Comparison of ENCODE assay signal across 24 cellular contexts in genomic region chr10:132944510-132944909, GRCh38. TPM values are rescaled to one million over a fixed set of nuclear protein-coding genes. Genes with fewer than 3 reads are reported as not detected.
"Had no signal": no experiment of that assay in that cellular context is flagged by ENCODE, and none has a peak within 500 bp of the region (broad histone marks: within the 10 kb centered on the region; RNA-seq: fewer than 3 reads in every experiment).

No MANE protein-coding gene starts in this region.

- H3K27ac Mint-ChIP-seq: activated CD4-positive, alpha-beta T cell treated with anti-CD3 and anti-CD28 coated beads, Interleukin-2, amount 10 ng/mL, durations not matched to agents 7 days and 5 days; activated CD8-positive, alpha-beta T cell treated with anti-CD3 and anti-CD28 coated beads for 36 hours; activated naive CD8-positive, alpha-beta T cell; activated T-helper 17 cell treated with anti-CD3 and anti-CD28 coated beads, Interleukin-2, amount 50 U/mL, for 72 hours; brain; progenitor cell of endocrine pancreas; stimulated activated memory B cell treated with anti-CD40 and anti-IgM and Interleukin-4, amounts not matched to agents 10 μg/mL and 1 μg/mL and 100 μg/mL, for 72 hours; stimulated activated naive CD8-positive, alpha-beta T cell treated with anti-CD3 and anti-CD28 coated beads, Interleukin-15, amount 100 ng/mL, for 72 hours had no signal

- H3K36me3 ChIP-seq: ascending aorta, cardiac muscle cell, left ventricle myocardium inferior, upper lobe of left lung had no signal

- H3K9me3 ChIP-seq: ascending aorta, left ventricle myocardium inferior, upper lobe of left lung had no signal

- H3K4me3 Mint-ChIP-seq: activated CD4-positive, alpha-beta T cell treated with anti-CD3 and anti-CD28 coated beads, Interleukin-2, amount 10 ng/mL, durations not matched to agents 7 days and 5 days; activated CD8-positive, alpha-beta T cell treated with anti-CD3 and anti-CD28 coated beads for 36 hours; activated T-cell treated with anti-CD3 and anti-CD28 coated beads, Interleukin-2, amount 50 U/mL, for 4 hours; activated T-helper 17 cell treated with anti-CD3 and anti-CD28 coated beads, Interleukin-2, amount 50 U/mL, for 72 hours; stimulated activated memory B cell treated with anti-CD40 and anti-IgM and Interleukin-4, amounts not matched to agents 10 μg/mL and 1 μg/mL and 100 μg/mL, for 72 hours; stimulated activated naive CD8-positive, alpha-beta T cell treated with anti-CD3 and anti-CD28 coated beads, Interleukin-15, amount 100 ng/mL, for 72 hours had no signal

- H3K4me3 ChIP-seq: ascending aorta, cardiac muscle cell, coronary artery, dorsolateral prefrontal cortex, left ventricle myocardium inferior, smooth muscle cell, upper lobe of left lung had no signal

- DNase-seq: activated CD4-positive, alpha-beta T cell treated with anti-CD3 and anti-CD28 coated beads, Interleukin-2, amount 10 ng/mL, durations not matched to agents 7 days and 5 days; activated CD8-positive, alpha-beta T cell treated with anti-CD3 and anti-CD28 coated beads for 36 hours; activated naive CD4-positive, alpha-beta T cell; activated T-cell treated with anti-CD3 and anti-CD28 coated beads, Interleukin-2, amount 50 U/mL, for 4 hours; effector memory CD4-positive, alpha-beta T cell; kidney glomerular epithelial cell; left ventricle myocardium inferior; naive B cell; stimulated activated CD4-positive, alpha-beta T cell treated with anti-CD3 and anti-CD28 coated beads, Interleukin-1b, Interleukin-23, amount 100 ng/mL, for 48 hours; stimulated activated CD4-positive, alpha-beta T cell treated with anti-CD3 and anti-CD28 coated beads, Interleukin-4, amount 100 ng/mL, for 4 hours; stimulated activated CD8-positive, alpha-beta memory T cell treated with anti-CD3 and anti-CD28 coated beads, Interleukin-4, amount 100 ng/mL, for 48 hours; stimulated activated naive CD8-positive, alpha-beta T cell treated with anti-CD3 and anti-CD28 coated beads, Interleukin-15, amount 100 ng/mL, for 72 hours; substantia nigra had no signal

- H3K9me3 Mint-ChIP-seq: activated CD4-positive, alpha-beta T cell treated with anti-CD3 and anti-CD28 coated beads, Interleukin-2, amount 10 ng/mL, durations not matched to agents 7 days and 5 days; activated CD8-positive, alpha-beta T cell treated with anti-CD3 and anti-CD28 coated beads for 36 hours; activated T-cell treated with anti-CD3 and anti-CD28 coated beads, Interleukin-2, amount 50 U/mL, for 4 hours; activated T-helper 17 cell treated with anti-CD3 and anti-CD28 coated beads, Interleukin-2, amount 50 U/mL, for 72 hours; stimulated activated naive CD8-positive, alpha-beta T cell treated with anti-CD3 and anti-CD28 coated beads, Interleukin-15, amount 100 ng/mL, for 72 hours had no signal

- H3K27ac ChIP-seq: ascending aorta, cardiac muscle cell, coronary artery, dorsolateral prefrontal cortex, left ventricle myocardium inferior, upper lobe of left lung had no signal

- H3K36me3 Mint-ChIP-seq: activated naive CD8-positive, alpha-beta T cell; brain; stimulated activated memory B cell treated with anti-CD40 and anti-IgM and Interleukin-4, amounts not matched to agents 10 μg/mL and 1 μg/mL and 100 μg/mL, for 72 hours had no signal

- H3K4me1 ChIP-seq: ascending aorta had no signal

- ATAC-seq: activated CD8-positive, alpha-beta T cell treated with anti-CD3 and anti-CD28 coated beads for 36 hours; activated T-cell treated with anti-CD3 and anti-CD28 coated beads, Interleukin-2, amount 50 U/mL, for 4 hours; activated T-helper 17 cell treated with anti-CD3 and anti-CD28 coated beads, Interleukin-2, amount 50 U/mL, for 72 hours; stimulated activated memory B cell treated with anti-CD40 and anti-IgM and Interleukin-4, amounts not matched to agents 10 μg/mL and 1 μg/mL and 100 μg/mL, for 72 hours; stimulated activated naive CD8-positive, alpha-beta T cell treated with anti-CD3 and anti-CD28 coated beads, Interleukin-15, amount 100 ng/mL, for 72 hours had no signal

- H3K4me2 ChIP-seq: smooth muscle cell had no signal

RNA-seq across cellular contexts. Expression of gene CFAP46, which starts 2.1 kb away (rescaled TPM):
- total RNA-seq: activated CD4-positive, alpha-beta T cell treated with anti-CD3 and anti-CD28 coated beads, Interleukin-2, amount 10 ng/mL, durations not matched to agents 7 days and 5 days; activated T-helper 17 cell treated with anti-CD3 and anti-CD28 coated beads, Interleukin-2, amount 50 U/mL, for 72 hours; ascending aorta had no signal
